ENCODE assay signal across 8 cellular contexts in the genomic region with DNA sequence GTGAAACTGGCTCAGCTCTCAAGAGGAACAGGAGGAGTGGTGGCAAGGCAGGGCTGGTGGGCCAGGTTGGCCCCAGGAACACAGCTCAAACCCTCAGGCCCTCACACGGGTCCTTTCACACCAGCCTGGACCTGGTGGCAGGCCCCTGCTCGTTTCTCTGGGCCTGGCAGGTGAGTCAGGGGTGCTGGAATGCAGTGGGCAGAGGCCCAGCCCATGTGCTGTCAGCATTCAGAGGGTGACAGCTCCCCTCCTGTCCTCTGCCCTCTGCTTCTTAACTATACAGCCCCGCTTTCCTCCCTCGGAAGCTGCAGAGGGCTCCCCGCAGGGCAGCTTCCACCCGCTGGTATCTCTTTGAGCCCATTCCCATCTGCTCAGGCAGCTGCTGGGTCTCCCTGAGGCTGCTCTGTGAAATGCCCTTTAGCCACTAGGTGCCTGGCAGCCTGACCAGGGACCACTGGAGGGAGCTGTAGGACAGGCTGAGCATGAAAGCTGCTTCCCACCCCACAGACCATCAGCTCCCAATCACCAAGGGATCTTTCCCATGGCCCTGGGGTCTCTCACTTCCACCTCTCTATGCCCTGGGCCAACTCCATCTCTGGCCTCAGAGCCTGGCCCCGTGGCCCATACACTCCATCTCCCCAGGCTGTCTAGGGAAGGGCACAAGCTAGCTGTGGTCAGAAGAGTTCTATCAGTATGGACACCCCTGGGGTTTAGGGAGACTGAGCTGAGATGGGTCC. TPM values are rescaled to one million over a fixed set of nuclear protein-coding genes. Genes with fewer than 3 reads are reported as not detected.
DNase-seq lines count a peak whose midpoint lies in the region; ATAC-seq, FAIRE-seq and TF ChIP-seq lines count a peak whose summit lies in the region.

No MANE protein-coding gene starts in this region.

- H3K36me3 Mint-ChIP-seq in activated naive CD4-positive, alpha-beta T cell treated with anti-CD3 and anti-CD28 coated beads, Interleukin-2, amount 10 ng/mL, durations not matched to agents 7 days and 5 days = no peaks in the 10 kb centered on the region

- H3K4me1 ChIP-seq in SJCRH30 (peaks cover 5% of the 10 kb centered on the region), pancreas (peaks cover 0 to 4% (median 4%) of the 10 kb centered on the region in 3 donors)

- H3K4me3 Mint-ChIP-seq in activated naive CD4-positive, alpha-beta T cell treated with anti-CD3 and anti-CD28 coated beads, Interleukin-2, amount 10 ng/mL, durations not matched to agents 7 days and 5 days = no peak overlapping the region

- FAIRE-seq in pancreas (lab: Jason Lieb, UNC) = no peak

- H3K4me1 Mint-ChIP-seq in activated naive CD4-positive, alpha-beta T cell treated with anti-CD3 and anti-CD28 coated beads, Interleukin-2, amount 10 ng/mL, durations not matched to agents 7 days and 5 days = peaks cover 21% of the 10 kb centered on the region

- H3K27me3 ChIP-seq in SJCRH30 = no peaks in the 10 kb centered on the region
- H3K27me3 ChIP-seq in pancreas = no peaks in the 10 kb centered on the region

- 7 to 11% methylated on average over 7 of the region's 7 CpGs for WGBS in pancreas, 2 donors

- TF ChIP-seq CTCF in AG04449 (IDR thresholded peaks at IDR 0.05; ENCODE audit: insufficient read depth, low read length, missing control alignments) = peak; percentile 98
- peak; percentile 73 to 85 (median 79) for TF ChIP-seq CTCF in pancreas (IDR thresholded peaks at IDR 0.05)

- no peak overlapping the region for H3K27ac ChIP-seq in SJCRH30
- H3K27ac ChIP-seq in pancreas = no peak overlapping the region

- POLR2A ChIA-PET in AG04449 (lab: Yijun Ruan, JAX) = interaction anchor here (0.8 to 1.4 kb wide), 4 partner anchors 35 to 239 kb away, joined by 3 to 9 read pairs (median 7); a partner anchor contains a TSS

- no peaks in the 10 kb centered on the region for H3K9me3 ChIP-seq in SJCRH30 (replicated peaks)
- no peaks in the 10 kb centered on the region for H3K9me3 ChIP-seq in pancreas

- H3K36me3 ChIP-seq in SJCRH30 (no peaks in the 10 kb centered on the region), pancreas (no peaks in the 10 kb centered on the region)

- CTCF ChIA-PET in AG04449 (lab: Yijun Ruan, JAX) = interaction anchor here (0.5 to 4.3 kb wide), 46 partner anchors 9 to 520 kb away, joined by 3 to 104 read pairs (median 5); a partner anchor contains a TSS
- CTCF ChIA-PET in activated naive CD4-positive, alpha-beta T cell treated with anti-CD3 and anti-CD28 coated beads, Interleukin-2, amount 10 ng/mL, durations not matched to agents 7 days and 5 days (lab: Charles Lee) = interaction anchor here (0.5 to 11.0 kb wide), 25 partner anchors 8 to 294 kb away, joined by 3 to 151 read pairs (median 4); a partner anchor contains a TSS

- ATAC-seq in GM18511 (IDR thresholded peaks at IDR 0.05; ENCODE audit: unreplicated experiment) = peak; percentile 46
- peak; percentile 55 to 82 (median 76) for ATAC-seq in pancreas

- no peaks in the 10 kb centered on the region for H3K27me3 Mint-ChIP-seq in activated naive CD4-positive, alpha-beta T cell treated with anti-CD3 and anti-CD28 coated beads, Interleukin-2, amount 10 ng/mL, durations not matched to agents 7 days and 5 days

- intact Hi-C loops in pancreas (cut with DNase I) = no loop called here

- peak; percentile 46 for DNase-seq in AG04449 (ENCODE audit: low read depth, low spot score)
- DNase-seq in LoVo (ENCODE audit: low spot score) = peak; percentile 81
- peak; percentile 91 to 95 for DNase-seq in SJCRH30
- DNase-seq in activated naive CD4-positive, alpha-beta T cell treated with anti-CD3 and anti-CD28 coated beads, Interleukin-2, amount 10 ng/mL, durations not matched to agents 7 days and 5 days = peak; percentile 81
- DNase-seq in globus pallidus (ENCODE audit: low spot score) = peak; percentile 85
- peak in 5 of 6 donors; percentile 65 to 84 (median 80) for DNase-seq in pancreas
- peak; percentile 79 for DNase-seq in ureter (ENCODE audit: low spot score)

- no peak overlapping the region for H3K27ac Mint-ChIP-seq in activated naive CD4-positive, alpha-beta T cell treated with anti-CD3 and anti-CD28 coated beads, Interleukin-2, amount 10 ng/mL, durations not matched to agents 7 days and 5 days

- H3K9me3 Mint-ChIP-seq in activated naive CD4-positive, alpha-beta T cell treated with anti-CD3 and anti-CD28 coated beads, Interleukin-2, amount 10 ng/mL, durations not matched to agents 7 days and 5 days = no peaks in the 10 kb centered on the region

- H3K4me3 ChIP-seq in AG04449 (ENCODE audit: low read depth, low read length) = no peak overlapping the region
- no peak overlapping the region for H3K4me3 ChIP-seq in SJCRH30
- H3K4me3 ChIP-seq in pancreas = no peak overlapping the region

RNA-seq across cellular contexts. Expression of a gene that starts 24.8 kb away (rescaled TPM):
- 22.1 and 22.9 TPM in 2 replicates for total RNA-seq in SJCRH30 (2014; rRNA removed; shearing (Covaris generic))
- total RNA-seq in pancreas = 1 to 10 TPM; 1.0 to 3.7 (median 1.9) TPM
- polyA plus RNA-seq in pancreas = 1 to 10 TPM; 2.3 to 3.2 TPM
- total RNA-seq in ureter = 7.9 TPM

RNA-seq across cellular contexts. Expression of a gene that starts 33.1 kb away (rescaled TPM):
- not detected in 2 replicates for total RNA-seq in SJCRH30 (2014; rRNA removed; shearing (Covaris generic))
- under 1 TPM; 0.14 to 0.97 (median 0.47) TPM for total RNA-seq in pancreas
- polyA plus RNA-seq in pancreas = under 1 TPM; 0.16 to 0.27 TPM
- 85.5 TPM for total RNA-seq in ureter

RNA-seq across cellular contexts. Expression of a gene that starts 33.3 kb away (rescaled TPM):
- 0.04 TPM in 1 of 2 replicates, not detected in the other for total RNA-seq in SJCRH30 (2014; rRNA removed; shearing (Covaris generic))
- total RNA-seq in pancreas (under 1 TPM in 3 of 6 donors, not detected in 3; 0.17 to 0.22 (median 0.19) TPM), ureter (87.3 TPM)
- under 1 TPM; 0.11 to 0.14 TPM for polyA plus RNA-seq in pancreas

RNA-seq across cellular contexts. Expression of a gene that starts 48.8 kb away (rescaled TPM):
- not detected in 2 replicates for total RNA-seq in SJCRH30 (2014; rRNA removed; shearing (Covaris generic))
- 10 to 100 TPM in 1 of 6 donors, 1 to 10 TPM in 1, under 1 TPM in 2, not detected in 2; 0.35 to 17.0 (median 3.9) TPM for total RNA-seq in pancreas
- polyA plus RNA-seq in pancreas = under 1 TPM in 1 of 2 donors, not detected in 1; 0.16 TPM
- total RNA-seq in ureter = 3.9 TPM

RNA-seq across cellular contexts. Expression of a gene that starts 49.0 kb away (rescaled TPM):
- total RNA-seq in SJCRH30 (2014; rRNA removed; shearing (Covaris generic)) = not detected in 2 replicates
- total RNA-seq in pancreas (10 to 100 TPM in 2 of 6 donors, 1 to 10 TPM in 1, under 1 TPM in 3; 0.46 to 32.2 (median 1.0) TPM), ureter (92.1 TPM)
- under 1 TPM; 0.15 to 0.35 TPM for polyA plus RNA-seq in pancreas

Comparison
In these comparisons a context has a peak if more than half of its experiments do, and no peak if none do; other contexts are left out.
1. RNA of a gene that starts 33.1 kb away (total RNA-seq): 85.5 TPM in ureter (single experiment); 0.14 to 0.97 TPM in pancreas and not detected in SJCRH30; every median in the first group is over 10 times any median in the second.
2. RNA of a gene that starts 33.3 kb away (total RNA-seq): 87.3 TPM in ureter (single experiment); 0.17 to 0.22 TPM in pancreas and 0.04 TPM in SJCRH30; every median in the first group is over 10 times any median in the second.
3. Peak in every context shown above with its lines, with median percentiles within 50 percentile points of each other: DNase-seq.